2 cellular contexts compared by ENCODE assay signal in the genomic region with DNA sequence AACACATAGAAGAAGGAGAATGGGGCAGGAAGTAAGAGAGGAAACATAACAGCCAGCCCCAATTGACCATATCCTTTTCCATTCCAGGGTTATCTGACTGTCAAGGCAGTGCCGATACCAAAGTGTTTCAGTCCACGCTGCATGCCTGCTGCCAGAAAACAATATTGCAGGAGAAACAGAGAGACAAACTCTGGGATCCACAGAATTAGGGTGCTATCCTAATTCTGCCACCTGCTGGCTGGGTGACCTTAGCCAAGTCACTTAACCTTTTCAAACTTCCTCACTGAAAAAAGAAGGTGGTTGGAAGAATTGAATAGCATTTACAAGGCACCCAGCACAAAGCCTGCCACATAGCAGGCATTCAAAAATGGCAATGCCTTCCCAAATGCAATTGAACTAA.
TF ChIP-seq lines count a peak whose summit lies in the region.

No MANE protein-coding gene starts in this region.

TF ChIP-seq in GM12878, 131 proteins besides CTCF, POLR2A, EP300 and RAD21:
- TF ChIP-seq SMC3 (IDR thresholded peaks at IDR 0.05; ENCODE audit: borderline replicate concordance, low read length) (peak; percentile 49; the same call in 1 of the 2 replicates), TARDBP (IDR thresholded peaks at IDR 0.05; ENCODE audit: borderline replicate concordance) (no peak)
TF ChIP-seq in GM12878: peak in this region for 1.

TF ChIP-seq in HEK293T, 16 proteins besides CTCF, POLR2A, EP300 and RAD21:
- TF ChIP-seq, protein P1, sequence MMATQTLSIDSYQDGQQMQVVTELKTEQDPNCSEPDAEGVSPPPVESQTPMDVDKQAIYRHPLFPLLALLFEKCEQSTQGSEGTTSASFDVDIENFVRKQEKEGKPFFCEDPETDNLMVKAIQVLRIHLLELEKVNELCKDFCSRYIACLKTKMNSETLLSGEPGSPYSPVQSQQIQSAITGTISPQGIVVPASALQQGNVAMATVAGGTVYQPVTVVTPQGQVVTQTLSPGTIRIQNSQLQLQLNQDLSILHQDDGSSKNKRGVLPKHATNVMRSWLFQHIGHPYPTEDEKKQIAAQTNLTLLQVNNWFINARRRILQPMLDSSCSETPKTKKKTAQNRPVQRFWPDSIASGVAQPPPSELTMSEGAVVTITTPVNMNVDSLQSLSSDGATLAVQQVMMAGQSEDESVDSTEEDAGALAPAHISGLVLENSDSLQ (IDR thresholded peaks at IDR 0.05) = no peak
- TF ChIP-seq L3MBTL2 (conservative IDR thresholded peaks at IDR 0.05) = no peak
- no peak for TF ChIP-seq SP1 (IDR thresholded peaks at IDR 0.05)
- no peak for TF ChIP-seq TARDBP (IDR thresholded peaks at IDR 0.05)
- no peak for TF ChIP-seq HDGF (IDR thresholded peaks at IDR 0.05; ENCODE audit: borderline replicate concordance)
- no peak for TF ChIP-seq ARNT (IDR thresholded peaks at IDR 0.05)
- TF ChIP-seq ZNF384 (IDR thresholded peaks at IDR 0.05) = no peak
